1 cellular context compared by ENCODE assay signal in genomic region chr16:3643095-3643730, GRCh38.
A peak's percentile ranks its signal among the peaks of the same experiment; 100 is the strongest.
TF ChIP-seq lines count a peak whose summit lies in the region.

No MANE protein-coding gene starts in this region.

TF ChIP-seq in K562, 482 proteins besides CTCF, POLR2A, EP300 and RAD21:
- TF ChIP-seq NFATC3 (IDR thresholded peaks at IDR 0.05): no peak
- TF ChIP-seq ATF1 (CRISPR knock-in tag; IDR thresholded peaks at IDR 0.05): no peak
- 0 out of 2 replicates have a peak, but pooled peaks have one; percentile 4 for TF ChIP-seq ATF1 (tag; IDR thresholded peaks at IDR 0.05)
- TF ChIP-seq CHCHD3 (CRISPR knock-in tag; IDR thresholded peaks at IDR 0.05): no peak
- TF ChIP-seq SP1 (CRISPR knock-in tag; IDR thresholded peaks at IDR 0.05): 0 out of 2 replicates have a peak, but pooled peaks have one; percentile 17
- peak; percentile 13; the same call in 1 of the 2 replicates for TF ChIP-seq ATF3 (IDR thresholded peaks at IDR 0.05)
- TF ChIP-seq ATF3 (CRISPR knock-in tag; conservative IDR thresholded peaks at IDR 0.05): no peak
- 0 out of 4 replicates have a peak, but pooled peaks of 1 of the 2 experiments have one; percentile 23 for TF ChIP-seq NRF1 (conservative IDR thresholded peaks at IDR 0.05 in 1 of 2, IDR thresholded peaks at IDR 0.05 in 1 of 2)
- TF ChIP-seq PRPF4 (IDR thresholded peaks at IDR 0.05; ENCODE audit: insufficient read depth, low read depth, low read length, poor library complexity, severe bottlenecking): no peak
